12 cellular contexts compared by ENCODE assay signal in the genomic region with DNA sequence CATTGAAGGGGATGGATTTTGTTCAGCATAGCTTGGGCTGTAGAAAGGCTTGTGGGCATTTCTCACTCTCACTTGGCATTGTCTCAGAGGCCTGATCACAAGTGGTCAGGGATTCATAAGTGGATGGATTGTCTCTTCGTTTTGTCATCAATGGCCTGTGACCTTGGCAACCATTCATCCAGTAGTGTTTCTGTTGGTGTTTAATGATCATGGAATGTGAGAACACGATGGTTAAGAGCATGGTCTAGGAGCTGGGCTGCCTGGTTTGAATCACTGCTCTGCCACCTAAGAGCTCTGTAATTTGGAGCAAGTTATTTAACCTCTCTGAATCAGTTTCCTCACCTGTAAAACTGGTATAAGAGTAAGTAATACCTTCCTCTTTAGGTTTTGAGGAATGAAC.
A peak's percentile ranks its signal among the peaks of the same experiment; 100 is the strongest.
DNase-seq lines count a peak whose midpoint lies in the region; FAIRE-seq and TF ChIP-seq lines count a peak whose summit lies in the region.
"Had no signal": no experiment of that assay in that cellular context is flagged by ENCODE, and none has a peak within 500 bp of the region (broad histone marks: within the 10 kb centered on the region; RNA-seq: fewer than 3 reads in every experiment).

No MANE protein-coding gene starts in this region.

- peak; percentile 90 for FAIRE-seq in astrocyte (lab: Jason Lieb, UNC)

- H3K27me3 Mint-ChIP-seq in astrocyte (ENCODE audit: low read depth, unreplicated experiment) (no peaks in the 10 kb centered on the region), immature natural killer cell (ENCODE audit: low read depth in 3 of 3) (peaks cover 0 to 3% (median 0%) of the 10 kb centered on the region in 3 donors)
- H3K27me3 Mint-ChIP-seq: activated CD4-positive, alpha-beta T cell treated with anti-CD3 and anti-CD28 coated beads, Interleukin-2, amount 10 ng/mL, durations not matched to agents 24 days and 14 days had no signal

- no peak for TF ChIP-seq CTCF in astrocyte (IDR thresholded peaks at IDR 0.05; ENCODE audit: insufficient read depth, low read depth, low read length)

- peak overlapping the region; percentile 61 for H3K4me2 ChIP-seq in astrocyte (ENCODE audit: low read length)

- peaks cover 20% of the 10 kb centered on the region for H3K4me1 ChIP-seq in astrocyte (ENCODE audit: insufficient read depth, low read length)
- H3K4me1 ChIP-seq in mesodermal cell (ENCODE audit: control insufficient read depth, insufficient read depth, low read length, poor library complexity, severe bottlenecking), result peaks cover 19% of the 10 kb centered on the region

- H3K27ac ChIP-seq in astrocyte (ENCODE audit: low read depth, low read length), result peak overlapping the region; percentile 74
- H3K27ac ChIP-seq in mesodermal cell (ENCODE audit: low read depth, low read length, severe bottlenecking), result peak overlapping the region; percentile 82

- H3K4me3 ChIP-seq in astrocyte (ENCODE audit: insufficient read depth, low read depth, low read length) (no peak overlapping the region), mesodermal cell (ENCODE audit: extremely low read depth, insufficient read depth, low read length, poor library complexity, severe bottlenecking) (no peak overlapping the region)

- DNase-seq in GM04503 (ENCODE audit: low read depth) (peak; percentile 44), HK-2 (ENCODE audit: unreplicated experiment) (peak; percentile 56), astrocyte (ENCODE audit: low read depth) (peak; percentile 93), hippocampal formation (lab: John Stamatoyannopoulos, UW) (no peak), posterior vena cava (ENCODE audit: low spot score) (no peak), immature natural killer cell (no peak)
- DNase-seq in stimulated activated CD4-positive, alpha-beta T cell treated with anti-CD3 and anti-CD28 coated beads, Interleukin-4, amount 100 ng/mL, for 24 hours, result no peak
- DNase-seq: central memory CD4-positive, alpha-beta T cell; hypothalamus; NCI-H526 had no signal

- H3K9me3 Mint-ChIP-seq in astrocyte (ENCODE audit: unreplicated experiment), result no peaks in the 10 kb centered on the region
- H3K9me3 Mint-ChIP-seq in immature natural killer cell, result no peaks in the 10 kb centered on the region
- H3K9me3 Mint-ChIP-seq: activated CD4-positive, alpha-beta T cell treated with anti-CD3 and anti-CD28 coated beads, Interleukin-2, amount 10 ng/mL, durations not matched to agents 24 days and 14 days had no signal

- H3K27ac Mint-ChIP-seq in astrocyte (ENCODE audit: unreplicated experiment) (peak overlapping the region; percentile 91), immature natural killer cell (no peak overlapping the region)

- H3K4me1 Mint-ChIP-seq in astrocyte (ENCODE audit: low read depth, unreplicated experiment) (peaks cover 33% of the 10 kb centered on the region), immature natural killer cell (peaks cover 30 to 41% of the 10 kb centered on the region in 2 donors)

- H3K79me2 ChIP-seq in astrocyte (ENCODE audit: insufficient read depth, low read length), result no peaks in the 10 kb centered on the region

- H2AFZ ChIP-seq in astrocyte (ENCODE audit: low read depth, low read length), result no peak overlapping the region

- no peaks in the 10 kb centered on the region for H4K20me1 ChIP-seq in astrocyte (ENCODE audit: insufficient read depth, low read length)

- no peak overlapping the region for H3K4me3 Mint-ChIP-seq in astrocyte (ENCODE audit: unreplicated experiment)
- no peak overlapping the region for H3K4me3 Mint-ChIP-seq in immature natural killer cell
- H3K4me3 Mint-ChIP-seq: activated CD4-positive, alpha-beta T cell treated with anti-CD3 and anti-CD28 coated beads, Interleukin-2, amount 10 ng/mL, durations not matched to agents 24 days and 14 days had no signal

- H3K9me3 ChIP-seq in astrocyte (ENCODE audit: insufficient read depth, low read depth, low read length) (no peaks in the 10 kb centered on the region), mesodermal cell (ENCODE audit: control insufficient read depth, low read length) (no peaks in the 10 kb centered on the region)

- H3K36me3 ChIP-seq in astrocyte (ENCODE audit: insufficient read depth, low read length), result no peaks in the 10 kb centered on the region
- no peaks in the 10 kb centered on the region for H3K36me3 ChIP-seq in mesodermal cell (ENCODE audit: control insufficient read depth, insufficient read depth, low read length)

- intact Hi-C loops in posterior vena cava (cut with DNase I), result no loop called here

- peak overlapping the region; percentile 33 for H3K9ac ChIP-seq in astrocyte (ENCODE audit: low read length)

- H3K36me3 Mint-ChIP-seq in astrocyte (ENCODE audit: low read depth, unreplicated experiment) (no peaks in the 10 kb centered on the region), immature natural killer cell (no peaks in the 10 kb centered on the region)

- H3K27me3 ChIP-seq in astrocyte (ENCODE audit: insufficient read depth, low read length), result no peaks in the 10 kb centered on the region

- WGBS in mesodermal cell (ENCODE audit: insufficient coverage in 2 of 2), 2 experiments, result 33 to 60% methylated on average over 1 to 2 of the region's 2 CpGs

Comparison
In these comparisons a context has a peak if more than half of its experiments do, and no peak if none do; other contexts are left out.
1. DNase-seq: peak in GM04503 (single experiment), HK-2 (single experiment) and astrocyte (single experiment); none in hippocampal formation (0 of 2), posterior vena cava (single experiment), immature natural killer cell (0 of 3) and stimulated activated CD4-positive, alpha-beta T cell treated with anti-CD3 and anti-CD28 coated beads, Interleukin-4, amount 100 ng/mL, for 24 hours (single experiment).